In genomic region chr17:41918392-41919164, GRCh38 we compare ENCODE assay signal across 8 cellular contexts. TPM values are rescaled to one million over a fixed set of nuclear protein-coding genes. Genes with fewer than 3 reads are reported as not detected.
A peak's percentile ranks its signal among the peaks of the same experiment; 100 is the strongest.
DNase-seq lines count a peak whose midpoint lies in the region; ATAC-seq and TF ChIP-seq lines count a peak whose summit lies in the region.

Gene ACLY (minus strand): TSS chr17:41918951. CDS start chr17:41913873, 5,078 bp downstream.

- peaks cover 1% of the 10 kb centered on the region for H3K36me3 Mint-ChIP-seq in T-helper 1 cell treated with Interleukin-12 subunit alpha and Interleukin-12 subunit beta and Interleukin-4 antibody, amounts not matched to agents 30 μg/mL and 1 μg/mL, for 36 hours (ENCODE audit: low read depth)

- under 1% methylated on average over 44 of the region's 73 CpGs for WGBS in prostate gland
- under 1% methylated on average over 73 of the region's 73 CpGs for WGBS in urinary bladder

- peaks cover 57% of the 10 kb centered on the region for H3K4me1 ChIP-seq in left ventricle myocardium inferior
- no peaks in the 10 kb centered on the region for H3K4me1 ChIP-seq in prostate gland (replicated peaks)
- no peaks in the 10 kb centered on the region for H3K4me1 ChIP-seq in urinary bladder (ENCODE audit: insufficient read depth)

- DNase-seq in NCI-H1436 treated with DMSO at 0.1 percent for 48 hours (lab: John Stamatoyannopoulos, UW) (peak; percentile 89), amniotic stem cell (lab: John Stamatoyannopoulos, UW) (peak; percentile 90), left ventricle myocardium inferior (peak; percentile 96), prostate gland (ENCODE audit: low spot score) (peak; percentile 96)

- TF ChIP-seq POLR2A in prostate gland (IDR thresholded peaks at IDR 0.05): peak; percentile 88

- no peaks in the 10 kb centered on the region for H3K27me3 Mint-ChIP-seq in T-helper 1 cell treated with Interleukin-12 subunit alpha and Interleukin-12 subunit beta and Interleukin-4 antibody, amounts not matched to agents 30 μg/mL and 1 μg/mL, for 36 hours (ENCODE audit: low read depth)

- H3K4me3 Mint-ChIP-seq in T-helper 1 cell treated with Interleukin-12 subunit alpha and Interleukin-12 subunit beta and Interleukin-4 antibody, amounts not matched to agents 30 μg/mL and 1 μg/mL, for 36 hours: peak within 1 kb of the TSS; percentile 92

- peak within 1 kb of the TSS; percentile 94 for H3K27ac Mint-ChIP-seq in T-helper 1 cell treated with Interleukin-12 subunit alpha and Interleukin-12 subunit beta and Interleukin-4 antibody, amounts not matched to agents 30 μg/mL and 1 μg/mL, for 36 hours

- H3K9me3 Mint-ChIP-seq in T-helper 1 cell treated with Interleukin-12 subunit alpha and Interleukin-12 subunit beta and Interleukin-4 antibody, amounts not matched to agents 30 μg/mL and 1 μg/mL, for 36 hours: no peaks in the 10 kb centered on the region

- intact Hi-C loops in left ventricle myocardium inferior (cut with micrococcal nuclease) (no loop called here), prostate gland (cut with DNase I) (no loop called here)

- peaks cover 27% of the 10 kb centered on the region for H3K4me1 Mint-ChIP-seq in T-helper 1 cell treated with Interleukin-12 subunit alpha and Interleukin-12 subunit beta and Interleukin-4 antibody, amounts not matched to agents 30 μg/mL and 1 μg/mL, for 36 hours (ENCODE audit: low read depth)

- H3K27ac ChIP-seq in left ventricle myocardium inferior (replicated peaks) (peak within 1 kb of the TSS; percentile 92), prostate gland (peak within 1 kb of the TSS; percentile 85 to 90), urinary bladder (ENCODE audit: low read depth) (peak within 1 kb of the TSS; percentile 56)

- TF ChIP-seq CTCF in GM12875 (IDR thresholded peaks at IDR 0.05; ENCODE audit: borderline replicate concordance, insufficient read depth, low read depth, low read length): no peak
- TF ChIP-seq CTCF in left ventricle myocardium inferior (IDR thresholded peaks at IDR 0.05; ENCODE audit: borderline replicate concordance): no peak
- TF ChIP-seq CTCF in prostate gland (IDR thresholded peaks at IDR 0.05): peak in 1 of 4 experiments; percentile 31

- H3K4me3 ChIP-seq in GM12875 (ENCODE audit: low read depth, low read length) (peak within 1 kb of the TSS; percentile 97), left ventricle myocardium inferior (peak within 1 kb of the TSS; percentile 94), prostate gland (peak within 1 kb of the TSS; percentile 82 to 99), urinary bladder (ENCODE audit: low read depth, low read length) (peak within 1 kb of the TSS; percentile 90)

- H3K27me3 ChIP-seq in left ventricle myocardium inferior (ENCODE audit: low read depth): no peaks in the 10 kb centered on the region
- no peaks in the 10 kb centered on the region for H3K27me3 ChIP-seq in prostate gland (replicated peaks; ENCODE audit: insufficient read depth)

- H3K36me3 ChIP-seq in left ventricle myocardium inferior (peaks cover 2% of the 10 kb centered on the region), prostate gland (no peaks in the 10 kb centered on the region), urinary bladder (ENCODE audit: insufficient read depth) (no peaks in the 10 kb centered on the region)

- ATAC-seq in HG02798 (IDR thresholded peaks at IDR 0.05; ENCODE audit: poor library complexity, unreplicated experiment): peak; percentile 97

- H3K9me3 ChIP-seq in left ventricle myocardium inferior (replicated peaks) (no peaks in the 10 kb centered on the region), prostate gland (no peaks in the 10 kb centered on the region)

RNA-seq across cellular contexts. Expression of gene ACLY, which starts in this region (rescaled TPM):
- 23.5 TPM for total RNA-seq in left ventricle myocardium inferior
- 100 to 1,000 TPM; 114 to 203 TPM for total RNA-seq in prostate gland
- 64.1 TPM for total RNA-seq in urinary bladder
- polyA plus RNA-seq in urinary bladder: 51.7 TPM

Comparison
In these comparisons a context has a peak if more than half of its experiments do, and no peak if none do; other contexts are left out.
1. Peak in every context shown above with its lines: DNase-seq, ATAC-seq, H3K4me3 ChIP-seq and H3K27ac ChIP-seq.